In the genomic region with DNA sequence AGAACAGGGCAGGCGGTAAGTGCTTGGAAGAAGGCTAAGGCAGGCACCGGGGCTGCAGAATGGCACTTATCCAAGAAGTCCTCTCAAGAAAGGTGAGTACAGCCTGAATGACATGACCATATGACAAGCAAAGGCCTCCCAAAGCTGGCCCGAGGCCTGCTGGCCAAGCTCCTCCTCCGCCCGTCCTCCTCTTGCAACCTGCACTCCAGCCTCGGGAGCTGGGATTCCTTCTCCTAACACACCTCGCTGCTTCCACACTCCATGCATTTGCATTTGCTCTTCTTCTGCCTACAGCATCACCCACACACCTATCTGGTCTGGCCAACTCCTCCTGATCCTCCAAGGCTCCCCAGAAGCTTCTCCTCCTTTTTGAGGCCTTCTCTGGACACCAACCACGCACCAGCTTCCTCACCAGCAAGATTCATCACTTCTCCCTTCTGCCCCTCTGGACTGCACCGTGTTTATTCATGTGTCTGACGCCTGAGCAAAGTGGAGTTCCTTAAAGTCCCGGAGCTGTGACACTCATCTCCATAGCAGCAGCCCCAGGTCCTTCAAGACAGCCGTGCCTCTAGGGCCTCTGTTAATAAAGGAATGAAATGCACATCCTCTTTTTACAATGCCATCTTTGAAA, we compare ENCODE assay signal across 10 cellular contexts. TPM values are rescaled to one million over a fixed set of nuclear protein-coding genes. Genes with fewer than 3 reads are reported as not detected.
DNase-seq lines count a peak whose midpoint lies in the region; ATAC-seq, FAIRE-seq and TF ChIP-seq lines count a peak whose summit lies in the region.
"Had no signal": no experiment of that assay in that cellular context is flagged by ENCODE, and none has a peak within 500 bp of the region (broad histone marks: within the 10 kb centered on the region; RNA-seq: fewer than 3 reads in every experiment).

No MANE protein-coding gene starts in this region.

- H3K4me1 ChIP-seq in body of pancreas, result peaks cover 79% of the 10 kb centered on the region
- H3K4me1 ChIP-seq in mesodermal cell (ENCODE audit: control insufficient read depth, insufficient read depth, low read length, poor library complexity, severe bottlenecking), result peaks cover 19% of the 10 kb centered on the region
- H3K4me1 ChIP-seq in thoracic aorta (ENCODE audit: control insufficient read depth in 1 of 2, low read depth in 2 of 2), result peaks cover 30 to 92% of the 10 kb centered on the region in 2 donors

- no peak for TF ChIP-seq POLR2A in body of pancreas (IDR thresholded peaks at IDR 0.05)

- ATAC-seq in body of pancreas, result peak; percentile 53
- no peak for ATAC-seq in thoracic aorta (ENCODE audit: insufficient number of reproducible peaks, low FRiP score, low read depth)
- ATAC-seq in GM19324 (IDR thresholded peaks at IDR 0.05; ENCODE audit: low FRiP score, unreplicated experiment), result no peak

- peak overlapping the region in 3 of 4 donors; percentile 17 to 62 (median 55) for H3K27ac ChIP-seq in body of pancreas
- peak overlapping the region; percentile 60 for H3K27ac ChIP-seq in mesodermal cell (ENCODE audit: low read depth, low read length, severe bottlenecking)
- peak overlapping the region; percentile 46 to 69 for H3K27ac ChIP-seq in thoracic aorta
- H3K27ac ChIP-seq: 22Rv1, VCaP had no signal

- TF ChIP-seq CTCF in body of pancreas (IDR thresholded peaks at IDR 0.05), result no peak
- no peak for TF ChIP-seq CTCF in thoracic aorta (IDR thresholded peaks at IDR 0.05)

- intact Hi-C loops in body of pancreas (cut with DNase I), result no loop called here

- H3K4me3 ChIP-seq in body of pancreas, result no peak overlapping the region
- H3K4me3 ChIP-seq in mesodermal cell (ENCODE audit: extremely low read depth, insufficient read depth, low read length, poor library complexity, severe bottlenecking), result no peak overlapping the region
- H3K4me3 ChIP-seq in thoracic aorta, result peak overlapping the region; percentile 27

- H3K9me3 ChIP-seq in body of pancreas, result no peaks in the 10 kb centered on the region
- no peaks in the 10 kb centered on the region for H3K9me3 ChIP-seq in mesodermal cell (ENCODE audit: control insufficient read depth, low read length)
- no peaks in the 10 kb centered on the region for H3K9me3 ChIP-seq in thoracic aorta

- 36 to 39% methylated on average over 12 of the region's 12 CpGs for WGBS in body of pancreas, 2 donors
- 85 to 90% methylated on average over 11 to 12 of the region's 12 CpGs for WGBS in mesodermal cell (ENCODE audit: insufficient coverage in 2 of 2), 2 experiments

- H3K27me3 ChIP-seq in body of pancreas (no peaks in the 10 kb centered on the region), thoracic aorta (replicated peaks; ENCODE audit: insufficient read depth) (no peaks in the 10 kb centered on the region)

- no peak for FAIRE-seq in HTR-8/SVneo (lab: Jason Lieb, UNC)

- H3K36me3 ChIP-seq in body of pancreas (replicated peaks in 1 of 2; ENCODE audit: insufficient read depth in 1 of 2, low read depth in 2 of 2) (no peaks in the 10 kb centered on the region), mesodermal cell (ENCODE audit: control insufficient read depth, insufficient read depth, low read length) (no peaks in the 10 kb centered on the region), thoracic aorta (no peaks in the 10 kb centered on the region)

- DNase-seq in DMS53 (lab: John Stamatoyannopoulos, UW), result peak; percentile 15
- DNase-seq in DMS53 treated with DMSO at 0.1 percent for 48 hours (lab: John Stamatoyannopoulos, UW; ENCODE audit: unreplicated experiment), result no peak
- peak; percentile 33 to 62 (median 54) for DNase-seq in body of pancreas
- DNase-seq in thoracic aorta (ENCODE audit: low spot score), result no peak
- no peak for DNase-seq in HTR-8/SVneo (ENCODE audit: insufficient read length, low spot score)
- no peak for DNase-seq in cortex of kidney (lab: John Stamatoyannopoulos, UW)

RNA-seq across cellular contexts. Expression of a gene that starts 32.3 kb away (rescaled TPM):
- 10 to 100 TPM in 1 of 2 donors, 1 to 10 TPM in 1; 9.3 to 13.2 TPM for total RNA-seq in body of pancreas
- 7.8 TPM for polyA plus RNA-seq in mesodermal cell (2013, experiment 1 of 2)
- polyA plus RNA-seq in mesodermal cell (2013, experiment 2 of 2), result 7.5 TPM
- 10 to 100 TPM; 20.2 to 22.9 TPM for total RNA-seq in thoracic aorta

Comparison
In these comparisons a context has a peak if more than half of its experiments do, and no peak if none do; other contexts are left out.
1. DNase-seq: peak in DMS53 (single experiment) and body of pancreas (4 of 4); none in DMS53 treated with DMSO at 0.1 percent for 48 hours (single experiment), thoracic aorta (single experiment), HTR-8/SVneo (single experiment) and cortex of kidney (single experiment).
2. Peak in every context shown above with its lines, with median percentiles within 50 percentile points of each other: H3K27ac ChIP-seq.